ENCODE assay signal across 3 cellular contexts in the genomic region with DNA sequence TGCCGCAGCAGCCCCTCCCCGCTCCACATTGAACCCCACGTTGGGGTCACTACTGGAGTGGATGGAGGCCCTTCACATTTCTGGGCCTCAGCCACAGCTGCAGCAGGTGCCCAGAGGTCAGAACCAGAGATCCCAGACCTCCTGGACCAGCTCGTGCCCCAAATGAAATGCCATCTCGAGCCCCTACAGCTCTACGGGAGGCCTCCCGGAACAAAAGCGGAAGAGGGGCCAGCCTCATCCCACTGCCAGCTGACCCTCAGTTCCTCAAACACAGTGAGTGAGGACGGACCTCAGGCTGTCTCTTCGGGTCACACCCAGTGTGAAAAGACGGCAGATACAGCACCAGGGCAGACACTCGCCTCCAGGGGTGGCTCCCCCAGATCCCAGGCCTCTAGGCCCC. TPM values are rescaled to one million over a fixed set of nuclear protein-coding genes. Genes with fewer than 3 reads are reported as not detected.
"Had no signal": no experiment of that assay in that cellular context is flagged by ENCODE, and none has a peak within 500 bp of the region (broad histone marks: within the 10 kb centered on the region; RNA-seq: fewer than 3 reads in every experiment).

No MANE protein-coding gene starts in this region.

RNA-seq across cellular contexts. Expression of a gene that starts 8.2 kb away (rescaled TPM):
- total RNA-seq: activated CD4-positive, alpha-beta memory T cell treated with anti-CD3 and anti-CD28 coated beads, Interleukin-2, amount 10 ng/mL, durations not matched to agents 7 days and 5 days; bronchial epithelial cell; T-helper 17 cell had no signal
